Comparison of ENCODE assay signal across 10 cellular contexts in the genomic region with DNA sequence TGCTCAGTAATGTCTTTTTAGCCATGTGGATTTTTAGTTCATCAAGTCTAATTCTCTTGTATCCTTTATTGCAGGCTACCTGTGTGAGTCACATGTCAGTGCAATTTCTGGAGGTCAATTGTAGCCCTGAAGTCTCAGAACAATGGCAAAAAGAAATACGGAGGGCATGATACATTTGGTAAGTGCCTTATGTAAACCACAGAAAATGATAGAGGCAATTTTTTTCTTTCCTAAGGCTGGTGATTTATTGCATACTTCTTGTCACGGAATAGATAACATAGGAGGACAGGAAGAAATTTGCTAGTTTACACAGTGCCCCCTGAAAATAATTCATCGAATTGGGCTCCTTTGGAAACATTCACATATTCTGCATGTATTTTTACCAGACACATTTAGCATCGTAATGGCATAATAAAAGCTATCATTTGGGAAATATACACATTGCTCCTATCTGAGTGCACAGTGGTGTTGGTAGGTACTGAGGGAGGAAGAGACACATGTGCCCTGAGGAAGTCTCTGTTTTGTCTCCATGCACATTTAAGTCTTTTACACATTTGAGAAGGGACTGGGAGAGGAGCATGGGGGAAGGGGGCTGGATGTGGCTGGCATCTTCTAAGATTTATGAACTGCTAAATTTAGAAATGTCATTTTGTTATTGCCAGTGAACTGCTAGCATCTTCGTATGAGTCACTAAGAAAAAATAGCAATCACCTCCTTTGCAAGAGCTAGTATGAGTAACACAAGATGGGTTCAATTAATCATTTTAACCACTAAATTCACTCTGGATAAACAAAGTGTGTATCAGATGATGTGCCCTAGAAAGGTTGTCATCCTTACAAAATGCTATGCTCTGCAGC.
DNase-seq lines count a peak whose midpoint lies in the region; ATAC-seq and TF ChIP-seq lines count a peak whose summit lies in the region.
"Had no signal": no experiment of that assay in that cellular context is flagged by ENCODE, and none has a peak within 500 bp of the region (broad histone marks: within the 10 kb centered on the region; RNA-seq: fewer than 3 reads in every experiment).

No MANE protein-coding gene starts in this region.

- no peak overlapping the region for H3K27ac ChIP-seq in AG04450 (ENCODE audit: low read depth, low read length)
- H3K27ac ChIP-seq: SK-N-MC had no signal

- no peak overlapping the region for H3K4me3 ChIP-seq in AG04450 (ENCODE audit: low read depth, low read length)
- H3K4me3 ChIP-seq: K562, SK-N-MC had no signal

- ATAC-seq in HG03432 (IDR thresholded peaks at IDR 0.05; ENCODE audit: unreplicated experiment): peak; percentile 28
- no peak for ATAC-seq in HG03196 (IDR thresholded peaks at IDR 0.05; ENCODE audit: unreplicated experiment)
- ATAC-seq in HG02571 (IDR thresholded peaks at IDR 0.05; ENCODE audit: unreplicated experiment): no peak
- ATAC-seq in HG03565 (IDR thresholded peaks at IDR 0.05; ENCODE audit: unreplicated experiment): no peak
- ATAC-seq: K562 had no signal

- no peaks in the 10 kb centered on the region for H3K9me3 ChIP-seq in AG04450 (ENCODE audit: control insufficient read depth, insufficient read depth, low read length)

- H3K27me3 ChIP-seq in AG04450 (ENCODE audit: control insufficient read depth, insufficient read depth, low read length): no peaks in the 10 kb centered on the region

- DNase-seq in AG04450 (ENCODE audit: low read depth, low spot score) (peak; percentile 49), RKO (ENCODE audit: low spot score) (peak; percentile 45), glomerular visceral epithelial cell (ENCODE audit: extremely low spot score) (peak; percentile 48), SK-N-DZ (ENCODE audit: low spot score) (no peak)

- POLR2A ChIA-PET in AG04450 (lab: Yijun Ruan, JAX): interaction anchor here (1.0 kb wide), 1 partner anchor 17 kb away, joined by 5 read pairs; no protein-coding TSS in a partner anchor

- TF ChIP-seq CTCF in AG04450 (IDR thresholded peaks at IDR 0.05; ENCODE audit: low read depth, low read length): no peak

- CTCF ChIA-PET in AG04450 (lab: Charles Lee): no interaction called here
